In genomic region chr12:54046809-54047159, GRCh38 we compare ENCODE assay signal across 20 cellular contexts. TPM values are rescaled to one million over a fixed set of nuclear protein-coding genes. Genes with fewer than 3 reads are reported as not detected.
DNase-seq lines count a peak whose midpoint lies in the region; ATAC-seq, FAIRE-seq and TF ChIP-seq lines count a peak whose summit lies in the region.
"Had no signal": no experiment of that assay in that cellular context is flagged by ENCODE, and none has a peak within 500 bp of the region (broad histone marks: within the 10 kb centered on the region; RNA-seq: fewer than 3 reads in every experiment).

No MANE protein-coding gene starts in this region.

- FAIRE-seq in H54 (lab: Jason Lieb, UNC) = no peak

- H3K27ac Mint-ChIP-seq in activated naive CD4-positive, alpha-beta T cell treated with anti-CD3 and anti-CD28 coated beads, Interleukin-2, amount 50 U/mL, for 24 hours = no peak overlapping the region
- peak overlapping the region in 2 of 6 donors; percentile 46 to 60 for H3K27ac Mint-ChIP-seq in naive B cell
- H3K27ac Mint-ChIP-seq in stimulated activated naive CD8-positive, alpha-beta T cell treated with anti-CD3 and anti-CD28 coated beads, Interleukin-15, amount 100 ng/mL, for 72 hours = no peak overlapping the region
- H3K27ac Mint-ChIP-seq: activated CD4-positive, alpha-beta T cell treated with anti-CD3 and anti-CD28 coated beads, Interleukin-2, amount 10 ng/mL, durations not matched to agents 24 days and 14 days; CD14-positive monocyte had no signal

- peak overlapping the region; percentile 49 for H3K4me3 Mint-ChIP-seq in activated naive CD4-positive, alpha-beta T cell treated with anti-CD3 and anti-CD28 coated beads, Interleukin-2, amount 50 U/mL, for 24 hours
- H3K4me3 Mint-ChIP-seq in naive B cell = peak overlapping the region in 7 of 8 donors; percentile 9 to 85 (median 64)
- peak overlapping the region; percentile 69 to 70 for H3K4me3 Mint-ChIP-seq in stimulated activated naive CD8-positive, alpha-beta T cell treated with anti-CD3 and anti-CD28 coated beads, Interleukin-15, amount 100 ng/mL, for 72 hours
- H3K4me3 Mint-ChIP-seq: activated CD4-positive, alpha-beta T cell treated with anti-CD3 and anti-CD28 coated beads, Interleukin-2, amount 10 ng/mL, durations not matched to agents 24 days and 14 days had no signal

- H3K27ac ChIP-seq in coronary artery = no peak overlapping the region
- H3K27ac ChIP-seq: left lung, PC-9, prostate gland had no signal

- no peaks in the 10 kb centered on the region for H3K36me3 Mint-ChIP-seq in activated naive CD4-positive, alpha-beta T cell treated with anti-CD3 and anti-CD28 coated beads, Interleukin-2, amount 50 U/mL, for 24 hours
- peaks cover 0 to 14% of the 10 kb centered on the region in 2 donors for H3K36me3 Mint-ChIP-seq in naive B cell

- TF ChIP-seq CTCF in coronary artery (IDR thresholded peaks at IDR 0.05) = no peak

- TF ChIP-seq POLR2A in H54 (IDR thresholded peaks at IDR 0.05; ENCODE audit: low read depth, low read length) = no peak

- no peak for ATAC-seq in naive B cell (ENCODE audit: low read depth in 2 of 2)
- peak; percentile 35 for ATAC-seq in stimulated activated naive CD8-positive, alpha-beta T cell treated with anti-CD3 and anti-CD28 coated beads, Interleukin-15, amount 100 ng/mL, for 72 hours
- ATAC-seq in HG03039 (IDR thresholded peaks at IDR 0.05; ENCODE audit: unreplicated experiment) = no peak
- ATAC-seq: left lung had no signal

- no peaks in the 10 kb centered on the region for H3K9me3 Mint-ChIP-seq in activated naive CD4-positive, alpha-beta T cell treated with anti-CD3 and anti-CD28 coated beads, Interleukin-2, amount 50 U/mL, for 24 hours
- peaks cover 0 to 8% (median 0%) of the 10 kb centered on the region in 7 donors for H3K9me3 Mint-ChIP-seq in naive B cell
- no peaks in the 10 kb centered on the region for H3K9me3 Mint-ChIP-seq in stimulated activated naive CD8-positive, alpha-beta T cell treated with anti-CD3 and anti-CD28 coated beads, Interleukin-15, amount 100 ng/mL, for 72 hours
- H3K9me3 Mint-ChIP-seq: activated CD4-positive, alpha-beta T cell treated with anti-CD3 and anti-CD28 coated beads, Interleukin-2, amount 10 ng/mL, durations not matched to agents 24 days and 14 days had no signal

- peaks cover 30% of the 10 kb centered on the region for H3K4me1 Mint-ChIP-seq in activated naive CD4-positive, alpha-beta T cell treated with anti-CD3 and anti-CD28 coated beads, Interleukin-2, amount 50 U/mL, for 24 hours
- peaks cover 20 to 35% (median 33%) of the 10 kb centered on the region in 3 donors for H3K4me1 Mint-ChIP-seq in naive B cell
- peaks cover 53% of the 10 kb centered on the region for H3K4me1 Mint-ChIP-seq in stimulated activated naive CD8-positive, alpha-beta T cell treated with anti-CD3 and anti-CD28 coated beads, Interleukin-15, amount 100 ng/mL, for 72 hours

- no peak for DNase-seq in activated naive CD4-positive, alpha-beta T cell treated with anti-CD3 and anti-CD28 coated beads, Interleukin-2, amount 50 U/mL, for 16 hours
- DNase-seq in coronary artery (ENCODE audit: low spot score) (no peak), naive B cell (no peak), DMS79 treated with DMSO at 0.1 percent for 48 hours (lab: John Stamatoyannopoulos, UW) (no peak), H54 (ENCODE audit: insufficient read length, low spot score) (no peak)
- DNase-seq in stimulated activated naive CD8-positive, alpha-beta T cell treated with anti-CD3 and anti-CD28 coated beads, Interleukin-15, amount 100 ng/mL, for 72 hours = no peak
- DNase-seq: activated CD4-positive, alpha-beta T cell treated with anti-CD3 and anti-CD28 coated beads, Interleukin-2, amount 10 ng/mL, durations not matched to agents 24 days and 14 days; cerebellar nuclear complex; DMS53; HCEC 1CT; Karpas-422; NCI-H1105; NCI-H774; PC-9; SK-N-SH had no signal

- peak overlapping the region; percentile 48 for H3K4me3 ChIP-seq in coronary artery
- H3K4me3 ChIP-seq: left lung, PC-9, prostate gland had no signal

- peaks cover 73% of the 10 kb centered on the region for H3K27me3 Mint-ChIP-seq in activated naive CD4-positive, alpha-beta T cell treated with anti-CD3 and anti-CD28 coated beads, Interleukin-2, amount 50 U/mL, for 24 hours
- peaks cover 95 to 100% (median 99%) of the 10 kb centered on the region in 3 donors for H3K27me3 Mint-ChIP-seq in naive B cell
- peaks cover 100% of the 10 kb centered on the region for H3K27me3 Mint-ChIP-seq in stimulated activated naive CD8-positive, alpha-beta T cell treated with anti-CD3 and anti-CD28 coated beads, Interleukin-15, amount 100 ng/mL, for 72 hours

RNA-seq across cellular contexts. Expression of gene HOXC4, which starts 6.9 kb away (rescaled TPM):
- 1 to 10 TPM in 1 of 6 donors, under 1 TPM in 4, not detected in 1; 0.17 to 1.0 (median 0.42) TPM for polyA plus RNA-seq in naive B cell (ENCODE audit: low read depth in 6 of 6)
- polyA plus RNA-seq: CD14-positive monocyte had no signal

RNA-seq across cellular contexts. Expression of gene HOXC5, which starts 13.9 kb away (rescaled TPM):
- not detected for polyA plus RNA-seq in naive B cell (ENCODE audit: low read depth in 6 of 6)
- polyA plus RNA-seq: CD14-positive monocyte had no signal

RNA-seq across cellular contexts. Expression of gene HOXC6, which starts 18.5 kb away (rescaled TPM):
- not detected for polyA plus RNA-seq in naive B cell (ENCODE audit: low read depth in 6 of 6)
- polyA plus RNA-seq: CD14-positive monocyte had no signal

RNA-seq across cellular contexts. Expression of gene HOXC8, which starts 38.0 kb away (rescaled TPM):
- not detected for polyA plus RNA-seq in naive B cell (ENCODE audit: low read depth in 6 of 6)
- polyA plus RNA-seq: CD14-positive monocyte had no signal

RNA-seq across cellular contexts. Expression of gene HOXC9, which starts 46.8 kb away (rescaled TPM):
- polyA plus RNA-seq in naive B cell (ENCODE audit: low read depth in 6 of 6) = not detected
- polyA plus RNA-seq: CD14-positive monocyte had no signal
